ENCODE assay signal across 25 cellular contexts in the genomic region with DNA sequence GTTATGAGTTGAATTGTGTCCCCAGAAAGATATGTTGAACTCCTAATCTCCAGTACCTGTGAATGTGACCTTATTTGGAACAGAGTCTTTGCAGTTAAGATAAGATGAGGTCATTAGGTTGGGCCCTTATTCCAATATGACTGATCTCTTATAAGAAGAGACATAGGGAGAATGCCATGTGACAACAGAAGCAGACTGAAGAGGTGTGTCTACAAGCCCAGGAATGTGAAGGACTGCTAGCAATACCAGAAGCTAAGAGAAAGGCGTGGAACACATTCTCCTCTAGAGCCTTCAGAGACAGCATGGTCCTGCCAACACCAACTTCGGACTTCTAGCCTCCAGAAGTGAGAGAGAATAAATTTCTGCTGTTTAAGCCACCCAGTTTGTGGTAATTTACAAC. TPM values are rescaled to one million over a fixed set of nuclear protein-coding genes. Genes with fewer than 3 reads are reported as not detected.
DNase-seq lines count a peak whose midpoint lies in the region; ATAC-seq, FAIRE-seq and TF ChIP-seq lines count a peak whose summit lies in the region.
"Had no signal": no experiment of that assay in that cellular context is flagged by ENCODE, and none has a peak within 500 bp of the region (broad histone marks: within the 10 kb centered on the region; RNA-seq: fewer than 3 reads in every experiment).

No MANE protein-coding gene starts in this region.

- peaks cover 9% of the 10 kb centered on the region for H3K9me3 Mint-ChIP-seq in Caco-2 (ENCODE audit: unreplicated experiment)
- H3K9me3 Mint-ChIP-seq in type B pancreatic cell: peaks cover 12% of the 10 kb centered on the region
- H3K9me3 Mint-ChIP-seq: CD4-positive, alpha-beta T cell; CD8-positive, alpha-beta memory T cell had no signal

- no peaks in the 10 kb centered on the region for H3K27me3 ChIP-seq in Caco-2 (replicated peaks; ENCODE audit: control insufficient read depth, insufficient read depth, low read length)
- no peaks in the 10 kb centered on the region for H3K27me3 ChIP-seq in K562 (ENCODE audit: control insufficient read depth in 2 of 2, insufficient read depth in 2 of 2, low read length in 2 of 2)
- H3K27me3 ChIP-seq in lower lobe of right lung (ENCODE audit: low read depth): no peaks in the 10 kb centered on the region
- H3K27me3 ChIP-seq: BE2C had no signal

- BruUV-seq in Caco-2 (replicated peaks; lab: Mats Ljungman, UMichigan): no TSS peak
- no TSS peak for BruUV-seq in K562 (replicated peaks; lab: Mats Ljungman, UMichigan)

- H3K4me1 ChIP-seq in Caco-2 (peaks cover 29% of the 10 kb centered on the region), K562 (replicated peaks in 1 of 2; ENCODE audit: control insufficient read depth in 2 of 2, insufficient read depth in 2 of 2, low read length in 2 of 2) (peaks cover 0 to 15% of the 10 kb centered on the region in 2 experiments; a peak in 2 of 5 replicates), lower lobe of right lung (no peaks in the 10 kb centered on the region)
- H3K4me1 ChIP-seq: BE2C had no signal

- no peaks in the 10 kb centered on the region for H3K79me2 ChIP-seq in K562 (ENCODE audit: control insufficient read depth, insufficient read depth, low read length)

- WGBS in K562 (ENCODE audit: insufficient coverage, low coverage, missing lambda C conversion rate): 21% methylated on average over 2 of the region's 2 CpGs

- DNase-seq in Caco-2 (peak; percentile 14 to 53), K562 (ENCODE audit: extremely low read depth in 1 of 4, low spot score in 3 of 4) (no peak), lower lobe of right lung (no peak), type B pancreatic cell (ENCODE audit: extremely low spot score, unreplicated experiment) (no peak), AML-193 (lab: John Stamatoyannopoulos, UW) (no peak), GM10248 (ENCODE audit: extremely low spot score) (no peak), medulla oblongata (ENCODE audit: extremely low spot score) (no peak)
- DNase-seq: BE2C; Calu3; CD4-positive, alpha-beta T cell; CD8-positive, alpha-beta memory T cell; DMS79; EL; GDM1; GM23248; H7; HCEC 1CT had no signal

- H3K4me2 ChIP-seq in K562 (ENCODE audit: insufficient read depth, low read length): no peak overlapping the region
- H3K4me2 ChIP-seq: BLaER1 treated with 17β-estradiol and CSF1 and Interleukin-3, amounts not matched to agents 10 nM and 100 nM had no signal

- ATAC-seq in K562 (no peak), lower lobe of right lung (peak; percentile 66 to 80), GM21786 (IDR thresholded peaks at IDR 0.05; ENCODE audit: unreplicated experiment) (no peak)

- H3K27me3 Mint-ChIP-seq in Caco-2 (ENCODE audit: insufficient read depth, unreplicated experiment) (no peaks in the 10 kb centered on the region), type B pancreatic cell (no peaks in the 10 kb centered on the region)
- H3K27me3 Mint-ChIP-seq: CD4-positive, alpha-beta T cell had no signal

- H3K4me3 ChIP-seq in Caco-2 (ENCODE audit: low read depth, low read length): no peak overlapping the region
- no peak overlapping the region for H3K4me3 ChIP-seq in K562
- no peak overlapping the region for H3K4me3 ChIP-seq in lower lobe of right lung
- H3K4me3 ChIP-seq: BLaER1 treated with 17β-estradiol and CSF1 and Interleukin-3, amounts not matched to agents 10 nM and 100 nM; GM23248 had no signal

- TF ChIP-seq POLR2A in K562 (conservative IDR thresholded peaks at IDR 0.05): no peak

- H3K4me3 Mint-ChIP-seq in Caco-2 (ENCODE audit: unreplicated experiment) (no peak overlapping the region), type B pancreatic cell (no peak overlapping the region)
- H3K4me3 Mint-ChIP-seq: CD14-positive monocyte; CD4-positive, alpha-beta T cell; CD8-positive, alpha-beta memory T cell had no signal

- H3K4me1 Mint-ChIP-seq in Caco-2 (ENCODE audit: low read depth, unreplicated experiment) (peaks cover 20% of the 10 kb centered on the region), type B pancreatic cell (ENCODE audit: unreplicated experiment) (peaks cover 5% of the 10 kb centered on the region)
- H3K4me1 Mint-ChIP-seq: CD14-positive monocyte; CD8-positive, alpha-beta memory T cell had no signal

- peak overlapping the region; percentile 63 for H2AFZ ChIP-seq in K562 (ENCODE audit: low read depth, low read length)
- H2AFZ ChIP-seq: GM23248 had no signal

- intact Hi-C loops in Caco-2 (cut with micrococcal nuclease; ENCODE audit: unreplicated experiment) (no loop called here), K562 (cut with micrococcal nuclease) (no loop called here), lower lobe of right lung (cut with DNase I) (no loop called here)

- TF ChIP-seq CTCF in Caco-2 (IDR thresholded peaks at IDR 0.05; ENCODE audit: insufficient read depth in 1 of 2, low read depth in 1 of 2, low read length in 1 of 2, severe bottlenecking in 1 of 2, unreplicated experiment in 1 of 2): no peak
- no peak for TF ChIP-seq CTCF in K562 (IDR thresholded peaks at IDR 0.05 in 2 of 3, conservative IDR thresholded peaks at IDR 0.05 in 1 of 3; ENCODE audit: insufficient read depth in 2 of 3, low read depth in 1 of 3, low read length in 3 of 3)
- TF ChIP-seq CTCF in lower lobe of right lung (IDR thresholded peaks at IDR 0.05): no peak
- no peak for TF ChIP-seq CTCF in type B pancreatic cell (conservative IDR thresholded peaks at IDR 0.05)
- no peak for TF ChIP-seq CTCF in GM10248 (IDR thresholded peaks at IDR 0.05; ENCODE audit: control extremely low read depth, extremely low read depth, low read depth, missing control alignments)

- in situ Hi-C loops in K562 (cut with MboI): no loop called here

- no peak for TF ChIP-seq RAD21 in K562 (CRISPR knock-in tag; conservative IDR thresholded peaks at IDR 0.05 in 1 of 2, IDR thresholded peaks at IDR 0.05 in 1 of 2)

- H3K9ac ChIP-seq in K562 (ENCODE audit: insufficient read depth in 1 of 2, low read depth in 2 of 2, low read length in 2 of 2): no peak overlapping the region
- H3K9ac ChIP-seq: BLaER1 treated with 17β-estradiol and CSF1 and Interleukin-3, amounts not matched to agents 10 nM and 100 nM; GM23248 had no signal

- CTCF ChIA-PET in Caco-2 (lab: Charles Lee) (no interaction called here), K562 (lab: Yijun Ruan, JAX; ENCODE audit: low intra/inter-chr PET ratio) (no interaction called here), GM10248 (lab: Yijun Ruan, JAX) (interaction anchor here (1.9 kb wide), 1 partner anchor 27 kb away, joined by 5 read pairs; no protein-coding TSS in a partner anchor)

- H3K9me1 ChIP-seq in K562 (ENCODE audit: control insufficient read depth, insufficient read depth, low read length): no peaks in the 10 kb centered on the region

- no peak for FAIRE-seq in K562 (lab: Jason Lieb, UNC)
- FAIRE-seq: GM12891, GM18507, H1 had no signal

- H3K27ac Mint-ChIP-seq in Caco-2 (ENCODE audit: unreplicated experiment) (no peak overlapping the region), type B pancreatic cell (peak overlapping the region; percentile 18)
- H3K27ac Mint-ChIP-seq: CD14-positive monocyte; CD4-positive, alpha-beta T cell had no signal

- H3K9me3 ChIP-seq in Caco-2: no peaks in the 10 kb centered on the region
- no peaks in the 10 kb centered on the region for H3K9me3 ChIP-seq in K562 (replicated peaks; ENCODE audit: control insufficient read depth, insufficient read depth, low read depth, low read length)
- H3K9me3 ChIP-seq in lower lobe of right lung: no peaks in the 10 kb centered on the region
- H3K9me3 ChIP-seq: BE2C; BLaER1 treated with 17β-estradiol and CSF1 and Interleukin-3, amounts not matched to agents 10 nM and 100 nM had no signal

- no peaks in the 10 kb centered on the region for H4K20me1 ChIP-seq in K562 (replicated peaks; ENCODE audit: control insufficient read depth, insufficient read depth, low read length)

- POLR2A ChIA-PET in Caco-2 (lab: Charles Lee): no interaction called here
- POLR2A ChIA-PET in K562 (lab: Yijun Ruan, JAX): interaction anchor here (0.6 kb wide), 1 partner anchor 1146 kb away, joined by 3 read pairs; no protein-coding TSS in a partner anchor
- POLR2A ChIA-PET in GM10248 (lab: Yijun Ruan, JAX): no interaction called here

- TF ChIP-seq EP300 in K562 (IDR thresholded peaks at IDR 0.05; ENCODE audit: low read length): no peak

- no peaks in the 10 kb centered on the region for H3K36me3 ChIP-seq in Caco-2 (ENCODE audit: control insufficient read depth, insufficient read depth, low read length)
- no peaks in the 10 kb centered on the region for H3K36me3 ChIP-seq in K562 (ENCODE audit: control insufficient read depth, insufficient read depth, low read length)
- no peaks in the 10 kb centered on the region for H3K36me3 ChIP-seq in lower lobe of right lung
- H3K36me3 ChIP-seq: BE2C; BLaER1 treated with 17β-estradiol and CSF1 and Interleukin-3, amounts not matched to agents 10 nM and 100 nM had no signal

- H3K27ac ChIP-seq in K562 (ENCODE audit: extremely low read depth, low read depth, low read length) (no peak overlapping the region), lower lobe of right lung (no peak overlapping the region)
- H3K27ac ChIP-seq: BLaER1 treated with 17β-estradiol and CSF1 and Interleukin-3, amounts not matched to agents 10 nM and 100 nM; GM23248 had no signal

- H3K36me3 Mint-ChIP-seq in Caco-2 (ENCODE audit: insufficient read depth, unreplicated experiment) (no peaks in the 10 kb centered on the region), type B pancreatic cell (no peaks in the 10 kb centered on the region)
- H3K36me3 Mint-ChIP-seq: CD14-positive monocyte; CD8-positive, alpha-beta memory T cell had no signal

RNA-seq across cellular contexts. Expression of a gene that starts 22.5 kb away (rescaled TPM):
- total RNA-seq in Caco-2 (2022) (11.6 and 13.5 TPM in 2 replicates), K562 (2014; rRNA removed) (0.82 and 1.8 TPM in 2 replicates), K562 (2014; rRNA removed; fragmentation: Illumina TruSeq; extraction: Trizol) (1.6 and 2.1 TPM in 2 replicates), K562 (2015; rRNA removed; fragmentation: Illumina TruSeq; extraction: Trizol) (1.3 and 1.7 TPM in 2 replicates), K562 (2021) (1.9 and 2.7 TPM in 2 replicates), lower lobe of right lung (3.1 TPM), type B pancreatic cell (ENCODE audit: low replicate concordance) (6.3 and 7.8 TPM in 2 replicates)
- 3.8 and 4.9 TPM in 2 replicates for total RNA-seq in K562 (2011; cell fraction: chromatin; rRNA removed; ENCODE audit: low replicate concordance)
- 3.4 and 4.0 TPM in 2 replicates for total RNA-seq in K562 (2011; cell fraction: nucleolus; rRNA removed)
- total RNA-seq in K562 (2011; cell fraction: nucleoplasm; rRNA removed): 2.5 and 3.2 TPM in 2 replicates
- polyA plus RNA-seq in K562 (2011; rRNA removed) (2.3 and 4.7 TPM in 2 replicates), K562 (2014; fragmentation: Illumina TruSeq; extraction: Trizol) (3.8 and 4.0 TPM in 2 replicates), K562 (2014; fragmentation: Nextera tagmentation; extraction: Ambion mirVana) (under 1 TPM; 0.15 TPM), K562 (2014; rRNA removed) (1.2 and 2.1 TPM in 2 replicates)
- polyA plus RNA-seq in K562 (2011; cell fraction: cytosol; rRNA removed): 1.8 and 4.2 TPM in 2 replicates
- 1.1 and 1.9 TPM in 2 replicates for polyA plus RNA-seq in K562 (2011; cell fraction: nucleus; rRNA removed)
- 2.4 and 3.0 TPM in 2 replicates for polyA plus RNA-seq in K562 (2012)
- polyA minus RNA-seq in K562 (2011; rRNA and poly(A)+ RNA removed): 4.2 and 7.8 TPM in 2 replicates
- polyA minus RNA-seq in K562 (2011; cell fraction: cytosol; rRNA and poly(A)+ RNA removed): 1.9 and 2.6 TPM in 2 replicates
- 1.6 and 2.8 TPM in 2 replicates for polyA minus RNA-seq in K562 (2011; cell fraction: nucleus; rRNA and poly(A)+ RNA removed)

RNA-seq across cellular contexts. Expression of a gene that starts 27.7 kb away (rescaled TPM):
- total RNA-seq in Caco-2 (2022) (22.4 and 31.2 TPM in 2 replicates), K562 (2014; rRNA removed) (1.7 and 2.4 TPM in 2 replicates), K562 (2014; rRNA removed; fragmentation: Illumina TruSeq; extraction: Trizol) (2.8 and 3.9 TPM in 2 replicates), K562 (2015; rRNA removed; fragmentation: Illumina TruSeq; extraction: Trizol) (2.2 and 3.7 TPM in 2 replicates), K562 (2021) (1.1 and 1.3 TPM in 2 replicates), lower lobe of right lung (not detected), type B pancreatic cell (ENCODE audit: low replicate concordance) (not detected in 2 replicates)
- total RNA-seq in K562 (2011; cell fraction: chromatin; rRNA removed; ENCODE audit: low replicate concordance): not detected in 2 replicates
- not detected in 2 replicates for total RNA-seq in K562 (2011; cell fraction: nucleolus; rRNA removed)
- not detected in 2 replicates for total RNA-seq in K562 (2011; cell fraction: nucleoplasm; rRNA removed)
- polyA plus RNA-seq in K562 (2011; rRNA removed) (0.99 and 1.2 TPM in 2 replicates), K562 (2014; fragmentation: Illumina TruSeq; extraction: Trizol) (4.9 and 5.3 TPM in 2 replicates), K562 (2014; fragmentation: Nextera tagmentation; extraction: Ambion mirVana) (1 to 10 TPM; 6.7 to 8.0 TPM), K562 (2014; rRNA removed) (4.0 and 6.4 TPM in 2 replicates)
- 0.46 TPM in 1 of 2 replicates, not detected in the other for polyA plus RNA-seq in K562 (2011; cell fraction: cytosol; rRNA removed)
- polyA plus RNA-seq in K562 (2011; cell fraction: nucleus; rRNA removed): not detected in 2 replicates
- polyA plus RNA-seq in K562 (2012): 4.9 and 6.0 TPM in 2 replicates
- not detected in 2 replicates for polyA minus RNA-seq in K562 (2011; rRNA and poly(A)+ RNA removed)
- polyA minus RNA-seq in K562 (2011; cell fraction: cytosol; rRNA and poly(A)+ RNA removed): not detected in 2 replicates
- polyA minus RNA-seq in K562 (2011; cell fraction: nucleus; rRNA and poly(A)+ RNA removed): not detected in 2 replicates
- total RNA-seq: A172; Calu3; CD4-positive, alpha-beta T cell; CD8-positive, alpha-beta memory T cell; GM23248; H1; H7 had no signal
- polyA plus RNA-seq: AG04450; CD14-positive monocyte; CD8-positive, alpha-beta memory T cell; GM23248 had no signal

Comparison
In these comparisons a context has a peak if more than half of its experiments do, and no peak if none do; other contexts are left out.
1. DNase-seq: peak in Caco-2 (2 of 2); none in K562 (0 of 4), lower lobe of right lung (single experiment), type B pancreatic cell (single experiment), AML-193 (0 of 2), GM10248 (single experiment) and medulla oblongata (single experiment).
2. ATAC-seq: peak in lower lobe of right lung (2 of 2); none in K562 (single experiment) and GM21786 (single experiment).